In genomic region chr4:173167793-173168395, GRCh38 we compare ENCODE assay signal across 1 cellular context.
TF ChIP-seq lines count a peak whose summit lies in the region.

No MANE protein-coding gene starts in this region.

TF ChIP-seq in K562, 482 proteins besides CTCF, POLR2A, EP300 and RAD21 (continued from another document and continues in another):
- TF ChIP-seq, protein P1, sequence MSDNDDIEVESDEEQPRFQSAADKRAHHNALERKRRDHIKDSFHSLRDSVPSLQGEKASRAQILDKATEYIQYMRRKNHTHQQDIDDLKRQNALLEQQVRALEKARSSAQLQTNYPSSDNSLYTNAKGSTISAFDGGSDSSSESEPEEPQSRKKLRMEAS (CRISPR knock-in tag; IDR thresholded peaks at IDR 0.05) = peak; percentile 77; the same call in 1 of the 2 replicates
- no peak for TF ChIP-seq POLR3A (IDR thresholded peaks at IDR 0.05; ENCODE audit: borderline replicate concordance, extremely low read depth, insufficient read depth, insufficient read length)
- no peak for TF ChIP-seq HDAC6 (IDR thresholded peaks at IDR 0.05; ENCODE audit: low read depth, low read length)
- TF ChIP-seq SIN3A (IDR thresholded peaks at IDR 0.05; ENCODE audit: borderline replicate concordance in 2 of 2, control insufficient read depth in 1 of 2, low read depth in 2 of 2, low read length in 2 of 2) = peak; percentile 48 to 63; a peak in 2 of 4 replicates
- no peak for TF ChIP-seq ZNF408 (CRISPR knock-in tag; IDR thresholded peaks at IDR 0.05; ENCODE audit: low read depth)
- no peak for TF ChIP-seq ADNP (tag; IDR thresholded peaks at IDR 0.05)
- no peak for TF ChIP-seq ZNF785 (CRISPR knock-in tag; IDR thresholded peaks at IDR 0.05)
- TF ChIP-seq ZKSCAN3 (CRISPR knock-in tag; IDR thresholded peaks at IDR 0.05) = no peak
- TF ChIP-seq EZH2 (IDR thresholded peaks at IDR 0.05; ENCODE audit: borderline replicate concordance, low read depth, low read length) = no peak
- no peak for TF ChIP-seq ZNF232 (CRISPR knock-in tag; IDR thresholded peaks at IDR 0.05)
- TF ChIP-seq, protein P2, sequence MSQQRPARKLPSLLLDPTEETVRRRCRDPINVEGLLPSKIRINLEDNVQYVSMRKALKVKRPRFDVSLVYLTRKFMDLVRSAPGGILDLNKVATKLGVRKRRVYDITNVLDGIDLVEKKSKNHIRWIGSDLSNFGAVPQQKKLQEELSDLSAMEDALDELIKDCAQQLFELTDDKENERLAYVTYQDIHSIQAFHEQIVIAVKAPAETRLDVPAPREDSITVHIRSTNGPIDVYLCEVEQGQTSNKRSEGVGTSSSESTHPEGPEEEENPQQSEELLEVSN (IDR thresholded peaks at IDR 0.05; ENCODE audit: borderline replicate concordance in 1 of 2, extremely low read depth in 1 of 2, insufficient read depth in 1 of 2, insufficient read length in 1 of 2, low read depth in 1 of 2, low read length in 1 of 2, poor library complexity in 1 of 2, severe bottlenecking in 1 of 2) = no peak
- TF ChIP-seq DDX20 (tag; IDR thresholded peaks at IDR 0.05; ENCODE audit: low read depth) = no peak
- TF ChIP-seq RBM15 (IDR thresholded peaks at IDR 0.05; ENCODE audit: insufficient read depth, low read length) = no peak
- no peak for TF ChIP-seq GTF2A2 (tag; IDR thresholded peaks at IDR 0.05)
- TF ChIP-seq OTX1 (CRISPR knock-in tag; IDR thresholded peaks at IDR 0.05) = no peak
- TF ChIP-seq DIDO1 (tag; IDR thresholded peaks at IDR 0.05; ENCODE audit: low read depth) = no peak
- no peak for TF ChIP-seq ZNF316 (IDR thresholded peaks at IDR 0.05)
- no peak for TF ChIP-seq RBM17 (IDR thresholded peaks at IDR 0.05; ENCODE audit: borderline replicate concordance, low read depth, low read length)
- no peak for TF ChIP-seq E2F4 (CRISPR knock-in tag; IDR thresholded peaks at IDR 0.05; ENCODE audit: low read depth)
- peak in 1 of 2 experiments; percentile 34 for TF ChIP-seq AFF1 (IDR thresholded peaks at IDR 0.05; ENCODE audit: low read depth in 1 of 2, partially characterized antibody in 2 of 2)
- no peak for TF ChIP-seq ZNF184 (CRISPR knock-in tag; IDR thresholded peaks at IDR 0.05)
- no peak for TF ChIP-seq ZNF324 (CRISPR knock-in tag; IDR thresholded peaks at IDR 0.05)
- TF ChIP-seq RAD51 (IDR thresholded peaks at IDR 0.05; ENCODE audit: borderline replicate concordance, low read depth) = no peak
- TF ChIP-seq NFYB (IDR thresholded peaks at IDR 0.05; ENCODE audit: extremely low read depth, insufficient read length) = no peak
- TF ChIP-seq EGR1 (conservative IDR thresholded peaks at IDR 0.05) = no peak
- no peak for TF ChIP-seq HLTF (IDR thresholded peaks at IDR 0.05)
- TF ChIP-seq, protein P3, sequence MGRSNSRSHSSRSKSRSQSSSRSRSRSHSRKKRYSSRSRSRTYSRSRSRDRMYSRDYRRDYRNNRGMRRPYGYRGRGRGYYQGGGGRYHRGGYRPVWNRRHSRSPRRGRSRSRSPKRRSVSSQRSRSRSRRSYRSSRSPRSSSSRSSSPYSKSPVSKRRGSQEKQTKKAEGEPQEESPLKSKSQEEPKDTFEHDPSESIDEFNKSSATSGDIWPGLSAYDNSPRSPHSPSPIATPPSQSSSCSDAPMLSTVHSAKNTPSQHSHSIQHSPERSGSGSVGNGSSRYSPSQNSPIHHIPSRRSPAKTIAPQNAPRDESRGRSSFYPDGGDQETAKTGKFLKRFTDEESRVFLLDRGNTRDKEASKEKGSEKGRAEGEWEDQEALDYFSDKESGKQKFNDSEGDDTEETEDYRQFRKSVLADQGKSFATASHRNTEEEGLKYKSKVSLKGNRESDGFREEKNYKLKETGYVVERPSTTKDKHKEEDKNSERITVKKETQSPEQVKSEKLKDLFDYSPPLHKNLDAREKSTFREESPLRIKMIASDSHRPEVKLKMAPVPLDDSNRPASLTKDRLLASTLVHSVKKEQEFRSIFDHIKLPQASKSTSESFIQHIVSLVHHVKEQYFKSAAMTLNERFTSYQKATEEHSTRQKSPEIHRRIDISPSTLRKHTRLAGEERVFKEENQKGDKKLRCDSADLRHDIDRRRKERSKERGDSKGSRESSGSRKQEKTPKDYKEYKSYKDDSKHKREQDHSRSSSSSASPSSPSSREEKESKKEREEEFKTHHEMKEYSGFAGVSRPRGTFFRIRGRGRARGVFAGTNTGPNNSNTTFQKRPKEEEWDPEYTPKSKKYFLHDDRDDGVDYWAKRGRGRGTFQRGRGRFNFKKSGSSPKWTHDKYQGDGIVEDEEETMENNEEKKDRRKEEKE (IDR thresholded peaks at IDR 0.05; ENCODE audit: borderline replicate concordance in 1 of 2, control insufficient read depth in 1 of 2, low read depth in 2 of 2, low read length in 1 of 2) = no peak
- TF ChIP-seq NFATC3 (IDR thresholded peaks at IDR 0.05) = no peak
- no peak for TF ChIP-seq HDAC8 (tag; IDR thresholded peaks at IDR 0.05)
- no peak for TF ChIP-seq MEF2A (IDR thresholded peaks at IDR 0.05; ENCODE audit: control insufficient read depth, low read depth, low read length)
- TF ChIP-seq BRF1 (IDR thresholded peaks at IDR 0.05; ENCODE audit: borderline replicate concordance, extremely low read depth, insufficient read length) = no peak
- TF ChIP-seq ATF7 (IDR thresholded peaks at IDR 0.05) = 0 out of 2 replicates have a peak, but pooled peaks have one; percentile 20
- no peak for TF ChIP-seq TAF9B (IDR thresholded peaks at IDR 0.05; ENCODE audit: partially characterized antibody)
- no peak for TF ChIP-seq HNRNPLL (IDR thresholded peaks at IDR 0.05; ENCODE audit: low read depth, low read length, poor library complexity, severe bottlenecking)
- TF ChIP-seq, protein P4, sequence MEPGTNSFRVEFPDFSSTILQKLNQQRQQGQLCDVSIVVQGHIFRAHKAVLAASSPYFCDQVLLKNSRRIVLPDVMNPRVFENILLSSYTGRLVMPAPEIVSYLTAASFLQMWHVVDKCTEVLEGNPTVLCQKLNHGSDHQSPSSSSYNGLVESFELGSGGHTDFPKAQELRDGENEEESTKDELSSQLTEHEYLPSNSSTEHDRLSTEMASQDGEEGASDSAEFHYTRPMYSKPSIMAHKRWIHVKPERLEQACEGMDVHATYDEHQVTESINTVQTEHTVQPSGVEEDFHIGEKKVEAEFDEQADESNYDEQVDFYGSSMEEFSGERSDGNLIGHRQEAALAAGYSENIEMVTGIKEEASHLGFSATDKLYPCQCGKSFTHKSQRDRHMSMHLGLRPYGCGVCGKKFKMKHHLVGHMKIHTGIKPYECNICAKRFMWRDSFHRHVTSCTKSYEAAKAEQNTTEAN (CRISPR knock-in tag; IDR thresholded peaks at IDR 0.05) = no peak
- 0 out of 2 replicates have a peak, but pooled peaks have one; percentile 8 for TF ChIP-seq CXXC5 (CRISPR knock-in tag; IDR thresholded peaks at IDR 0.05)
- peak; percentile 83 for TF ChIP-seq CREB3L1 (IDR thresholded peaks at IDR 0.05; ENCODE audit: borderline replicate concordance, low read depth)
- TF ChIP-seq SOX6 (IDR thresholded peaks at IDR 0.05) = no peak
- peak; percentile 67 for TF ChIP-seq SPI1 (IDR thresholded peaks at IDR 0.05; ENCODE audit: borderline replicate concordance, low read depth, low read length)
- TF ChIP-seq, protein P5, sequence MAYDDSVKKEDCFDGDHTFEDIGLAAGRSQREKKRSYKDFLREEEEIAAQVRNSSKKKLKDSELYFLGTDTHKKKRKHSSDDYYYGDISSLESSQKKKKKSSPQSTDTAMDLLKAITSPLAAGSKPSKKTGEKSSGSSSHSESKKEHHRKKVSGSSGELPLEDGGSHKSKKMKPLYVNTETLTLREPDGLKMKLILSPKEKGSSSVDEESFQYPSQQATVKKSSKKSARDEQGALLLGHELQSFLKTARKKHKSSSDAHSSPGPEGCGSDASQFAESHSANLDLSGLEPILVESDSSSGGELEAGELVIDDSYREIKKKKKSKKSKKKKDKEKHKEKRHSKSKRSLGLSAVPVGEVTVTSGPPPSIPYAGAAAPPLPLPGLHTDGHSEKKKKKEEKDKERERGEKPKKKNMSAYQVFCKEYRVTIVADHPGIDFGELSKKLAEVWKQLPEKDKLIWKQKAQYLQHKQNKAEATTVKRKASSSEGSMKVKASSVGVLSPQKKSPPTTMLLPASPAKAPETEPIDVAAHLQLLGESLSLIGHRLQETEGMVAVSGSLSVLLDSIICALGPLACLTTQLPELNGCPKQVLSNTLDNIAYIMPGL (CRISPR knock-in tag; IDR thresholded peaks at IDR 0.05) = no peak
- TF ChIP-seq ZNF23 (CRISPR knock-in tag; IDR thresholded peaks at IDR 0.05) = no peak
- TF ChIP-seq ZNF551 (CRISPR knock-in tag; IDR thresholded peaks at IDR 0.05) = no peak
- peak; percentile 43 for TF ChIP-seq TAF1 (IDR thresholded peaks at IDR 0.05; ENCODE audit: control insufficient read depth, extremely low read depth, insufficient read depth, low read length, severe bottlenecking)
- TF ChIP-seq, protein P6, sequence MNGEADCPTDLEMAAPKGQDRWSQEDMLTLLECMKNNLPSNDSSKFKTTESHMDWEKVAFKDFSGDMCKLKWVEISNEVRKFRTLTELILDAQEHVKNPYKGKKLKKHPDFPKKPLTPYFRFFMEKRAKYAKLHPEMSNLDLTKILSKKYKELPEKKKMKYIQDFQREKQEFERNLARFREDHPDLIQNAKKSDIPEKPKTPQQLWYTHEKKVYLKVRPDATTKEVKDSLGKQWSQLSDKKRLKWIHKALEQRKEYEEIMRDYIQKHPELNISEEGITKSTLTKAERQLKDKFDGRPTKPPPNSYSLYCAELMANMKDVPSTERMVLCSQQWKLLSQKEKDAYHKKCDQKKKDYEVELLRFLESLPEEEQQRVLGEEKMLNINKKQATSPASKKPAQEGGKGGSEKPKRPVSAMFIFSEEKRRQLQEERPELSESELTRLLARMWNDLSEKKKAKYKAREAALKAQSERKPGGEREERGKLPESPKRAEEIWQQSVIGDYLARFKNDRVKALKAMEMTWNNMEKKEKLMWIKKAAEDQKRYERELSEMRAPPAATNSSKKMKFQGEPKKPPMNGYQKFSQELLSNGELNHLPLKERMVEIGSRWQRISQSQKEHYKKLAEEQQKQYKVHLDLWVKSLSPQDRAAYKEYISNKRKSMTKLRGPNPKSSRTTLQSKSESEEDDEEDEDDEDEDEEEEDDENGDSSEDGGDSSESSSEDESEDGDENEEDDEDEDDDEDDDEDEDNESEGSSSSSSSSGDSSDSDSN (IDR thresholded peaks at IDR 0.05; ENCODE audit: borderline replicate concordance in 1 of 2, low read depth in 2 of 2, low read length in 2 of 2) = no peak
- TF ChIP-seq ARID1B (IDR thresholded peaks at IDR 0.05) = no peak
